Comparison of ENCODE assay signal across 1 cellular context in the genomic region with DNA sequence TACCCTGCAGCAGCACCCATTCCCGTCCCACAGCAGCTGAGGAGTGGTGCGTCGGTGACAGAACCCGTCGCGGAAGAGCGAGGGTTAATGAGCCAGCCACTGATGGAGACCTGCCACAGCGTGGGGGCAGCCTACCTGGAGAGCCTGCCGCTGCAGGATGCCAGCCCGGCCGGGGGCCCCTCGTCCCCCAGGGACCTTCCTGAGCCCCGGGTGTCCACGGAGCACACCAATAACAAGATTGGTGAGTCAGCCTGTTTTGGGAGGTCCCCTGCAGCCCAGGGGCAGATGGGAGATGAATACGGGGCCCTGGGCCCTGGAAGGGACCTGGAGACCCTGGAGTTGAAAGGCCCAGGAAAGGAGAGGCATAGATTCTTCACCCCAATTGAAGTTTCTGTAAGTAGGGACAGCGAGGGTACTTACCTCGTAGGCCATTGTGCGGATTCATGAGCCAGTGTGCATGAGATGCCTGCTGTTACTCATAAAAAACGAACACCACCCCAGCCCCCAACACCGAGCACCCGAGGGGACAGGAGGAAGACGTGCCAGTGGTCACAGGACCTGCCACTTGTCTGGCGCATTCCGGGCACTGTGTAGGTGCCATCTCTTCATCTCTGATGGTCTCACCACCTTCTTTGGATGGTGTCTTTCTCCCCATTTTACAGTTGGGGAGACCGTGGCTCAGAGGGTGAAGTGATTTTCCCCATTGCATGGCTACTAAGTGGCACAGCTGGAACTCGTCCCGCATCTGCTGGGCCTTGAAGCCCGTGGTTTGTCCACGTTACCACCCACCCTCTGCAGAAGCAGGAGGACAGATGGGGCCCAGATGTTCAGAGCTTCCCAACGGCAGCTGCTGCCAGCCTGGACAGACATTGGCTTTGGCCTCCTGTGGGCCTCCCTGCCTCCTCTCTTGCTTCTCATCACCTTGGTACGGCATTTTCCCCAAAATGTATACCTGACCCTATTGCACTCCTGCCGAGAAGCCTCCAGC.
TF ChIP-seq lines count a peak whose summit lies in the region.

No MANE protein-coding gene starts in this region.

TF ChIP-seq in HepG2, 621 proteins besides CTCF, POLR2A, EP300 and RAD21:
- TF ChIP-seq BRD4 (CRISPR knock-in tag; IDR thresholded peaks at IDR 0.05) (no peak), ZNF329 (CRISPR knock-in tag; IDR thresholded peaks at IDR 0.05; ENCODE audit: low read depth) (no peak), ISX (CRISPR knock-in tag; conservative IDR thresholded peaks at IDR 0.05) (no peak), ATF1 (CRISPR knock-in tag; IDR thresholded peaks at IDR 0.05) (no peak), ZKSCAN1 (IDR thresholded peaks at IDR 0.05; ENCODE audit: low read length) (no peak), CEBPG (CRISPR knock-in tag; IDR thresholded peaks at IDR 0.05) (no peak), MTF1 (CRISPR knock-in tag; IDR thresholded peaks at IDR 0.05) (no peak), DNMT3B (CRISPR knock-in tag; conservative IDR thresholded peaks at IDR 0.05) (no peak), ZNF746 (CRISPR knock-in tag; IDR thresholded peaks at IDR 0.05) (no peak)
- TF ChIP-seq, protein P1, sequence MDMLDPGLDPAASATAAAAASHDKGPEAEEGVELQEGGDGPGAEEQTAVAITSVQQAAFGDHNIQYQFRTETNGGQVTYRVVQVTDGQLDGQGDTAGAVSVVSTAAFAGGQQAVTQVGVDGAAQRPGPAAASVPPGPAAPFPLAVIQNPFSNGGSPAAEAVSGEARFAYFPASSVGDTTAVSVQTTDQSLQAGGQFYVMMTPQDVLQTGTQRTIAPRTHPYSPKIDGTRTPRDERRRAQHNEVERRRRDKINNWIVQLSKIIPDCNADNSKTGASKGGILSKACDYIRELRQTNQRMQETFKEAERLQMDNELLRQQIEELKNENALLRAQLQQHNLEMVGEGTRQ (IDR thresholded peaks at IDR 0.05; ENCODE audit: low read depth, low read length) = no peak
- TF ChIP-seq, protein P1 (CRISPR knock-in tag; IDR thresholded peaks at IDR 0.05; ENCODE audit: borderline replicate concordance) = no peak
- TF ChIP-seq, protein P2, sequence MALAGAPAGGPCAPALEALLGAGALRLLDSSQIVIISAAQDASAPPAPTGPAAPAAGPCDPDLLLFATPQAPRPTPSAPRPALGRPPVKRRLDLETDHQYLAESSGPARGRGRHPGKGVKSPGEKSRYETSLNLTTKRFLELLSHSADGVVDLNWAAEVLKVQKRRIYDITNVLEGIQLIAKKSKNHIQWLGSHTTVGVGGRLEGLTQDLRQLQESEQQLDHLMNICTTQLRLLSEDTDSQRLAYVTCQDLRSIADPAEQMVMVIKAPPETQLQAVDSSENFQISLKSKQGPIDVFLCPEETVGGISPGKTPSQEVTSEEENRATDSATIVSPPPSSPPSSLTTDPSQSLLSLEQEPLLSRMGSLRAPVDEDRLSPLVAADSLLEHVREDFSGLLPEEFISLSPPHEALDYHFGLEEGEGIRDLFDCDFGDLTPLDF (CRISPR knock-in tag; IDR thresholded peaks at IDR 0.05) = no peak
- TF ChIP-seq, protein P3, sequence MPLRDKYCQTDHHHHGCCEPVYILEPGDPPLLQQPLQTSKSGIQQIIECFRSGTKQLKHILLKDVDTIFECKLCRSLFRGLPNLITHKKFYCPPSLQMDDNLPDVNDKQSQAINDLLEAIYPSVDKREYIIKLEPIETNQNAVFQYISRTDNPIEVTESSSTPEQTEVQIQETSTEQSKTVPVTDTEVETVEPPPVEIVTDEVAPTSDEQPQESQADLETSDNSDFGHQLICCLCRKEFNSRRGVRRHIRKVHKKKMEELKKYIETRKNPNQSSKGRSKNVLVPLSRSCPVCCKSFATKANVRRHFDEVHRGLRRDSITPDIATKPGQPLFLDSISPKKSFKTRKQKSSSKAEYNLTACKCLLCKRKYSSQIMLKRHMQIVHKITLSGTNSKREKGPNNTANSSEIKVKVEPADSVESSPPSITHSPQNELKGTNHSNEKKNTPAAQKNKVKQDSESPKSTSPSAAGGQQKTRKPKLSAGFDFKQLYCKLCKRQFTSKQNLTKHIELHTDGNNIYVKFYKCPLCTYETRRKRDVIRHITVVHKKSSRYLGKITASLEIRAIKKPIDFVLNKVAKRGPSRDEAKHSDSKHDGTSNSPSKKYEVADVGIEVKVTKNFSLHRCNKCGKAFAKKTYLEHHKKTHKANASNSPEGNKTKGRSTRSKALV (CRISPR knock-in tag; IDR thresholded peaks at IDR 0.05) = no peak
- TF ChIP-seq, protein P4, sequence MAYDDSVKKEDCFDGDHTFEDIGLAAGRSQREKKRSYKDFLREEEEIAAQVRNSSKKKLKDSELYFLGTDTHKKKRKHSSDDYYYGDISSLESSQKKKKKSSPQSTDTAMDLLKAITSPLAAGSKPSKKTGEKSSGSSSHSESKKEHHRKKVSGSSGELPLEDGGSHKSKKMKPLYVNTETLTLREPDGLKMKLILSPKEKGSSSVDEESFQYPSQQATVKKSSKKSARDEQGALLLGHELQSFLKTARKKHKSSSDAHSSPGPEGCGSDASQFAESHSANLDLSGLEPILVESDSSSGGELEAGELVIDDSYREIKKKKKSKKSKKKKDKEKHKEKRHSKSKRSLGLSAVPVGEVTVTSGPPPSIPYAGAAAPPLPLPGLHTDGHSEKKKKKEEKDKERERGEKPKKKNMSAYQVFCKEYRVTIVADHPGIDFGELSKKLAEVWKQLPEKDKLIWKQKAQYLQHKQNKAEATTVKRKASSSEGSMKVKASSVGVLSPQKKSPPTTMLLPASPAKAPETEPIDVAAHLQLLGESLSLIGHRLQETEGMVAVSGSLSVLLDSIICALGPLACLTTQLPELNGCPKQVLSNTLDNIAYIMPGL (CRISPR knock-in tag; IDR thresholded peaks at IDR 0.05; ENCODE audit: borderline replicate concordance in 1 of 2, low read depth in 1 of 2) = no peak
